12 cellular contexts compared by ENCODE assay signal in the genomic region with DNA sequence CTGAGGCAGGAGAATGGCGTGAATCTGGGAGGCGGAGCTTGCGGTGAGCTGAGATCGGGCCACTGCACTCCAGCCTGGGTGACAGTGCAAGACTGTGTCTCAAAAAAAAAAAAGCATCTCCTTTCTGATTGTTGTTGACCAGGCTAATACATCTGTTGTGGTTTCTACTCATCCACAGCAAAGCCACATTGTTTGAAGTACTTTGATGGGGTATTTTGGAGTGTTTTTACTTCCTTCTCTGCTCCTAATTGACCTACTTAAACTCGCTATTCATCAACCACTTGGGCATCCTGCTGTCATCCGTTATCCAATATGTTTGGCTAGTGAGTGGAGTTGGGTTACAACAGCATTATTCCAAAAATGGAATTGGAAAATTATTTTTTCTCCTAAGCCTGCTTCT. TPM values are rescaled to one million over a fixed set of nuclear protein-coding genes. Genes with fewer than 3 reads are reported as not detected.
DNase-seq lines count a peak whose midpoint lies in the region; ATAC-seq and TF ChIP-seq lines count a peak whose summit lies in the region.
"Had no signal": no experiment of that assay in that cellular context is flagged by ENCODE, and none has a peak within 500 bp of the region (broad histone marks: within the 10 kb centered on the region; RNA-seq: fewer than 3 reads in every experiment).

No MANE protein-coding gene starts in this region.

- in situ Hi-C loops in KBM-7 (cut with MboI; ENCODE audit: low pct_unique_long_range_greater_than_20kb, low sequenced_read_pairs) = no loop called here

- H3K27me3 ChIP-seq in CD4-positive, alpha-beta T cell (ENCODE audit: control insufficient read depth, insufficient read depth, low read length) = no peaks in the 10 kb centered on the region
- H3K27me3 ChIP-seq in gastroesophageal sphincter = no peaks in the 10 kb centered on the region
- H3K27me3 ChIP-seq: breast epithelium, left lung had no signal

- TF ChIP-seq POLR2A in gastroesophageal sphincter (IDR thresholded peaks at IDR 0.05) = no peak

- H3K4me1 ChIP-seq in gastroesophageal sphincter = peaks cover 0 to 12% (median under 1%) of the 10 kb centered on the region in 3 donors
- H3K4me1 ChIP-seq: breast epithelium had no signal

- no peak overlapping the region for H3K4me3 Mint-ChIP-seq in CD4-positive, alpha-beta T cell
- peak overlapping the region in 1 of 2 donors; percentile 15 for H3K4me3 Mint-ChIP-seq in effector memory CD8-positive, alpha-beta T cell

- intact Hi-C loops in CD4-positive, alpha-beta T cell (cut with DNase I, micrococcal nuclease) = no loop called here

- no peak overlapping the region for H3K27ac ChIP-seq in CD4-positive, alpha-beta T cell (ENCODE audit: low read depth, low read length)
- H3K27ac ChIP-seq in gastroesophageal sphincter = no peak overlapping the region
- H3K27ac ChIP-seq: breast epithelium, left lung, SK-N-MC had no signal

- no peak for DNase-seq in CD4-positive, alpha-beta T cell
- peak; percentile 79 for DNase-seq in KBM-7
- peak; percentile 78 for DNase-seq in NCI-H510A (lab: John Stamatoyannopoulos, UW)
- DNase-seq in effector memory CD8-positive, alpha-beta T cell = no peak
- DNase-seq in activated gamma-delta T cell (lab: John Stamatoyannopoulos, UW) = no peak
- no peak for DNase-seq in GDM1 (lab: John Stamatoyannopoulos, UW)
- no peak for DNase-seq in activated T-cell treated with anti-CD3 and anti-CD28 coated beads for 4 hours
- DNase-seq: left lung, NCI-H1694 treated with DMSO at 0.1 percent for 48 hours had no signal

- no peaks in the 10 kb centered on the region for H3K36me3 ChIP-seq in gastroesophageal sphincter
- H3K36me3 ChIP-seq: breast epithelium, left lung had no signal

- H3K4me3 ChIP-seq in gastroesophageal sphincter = no peak overlapping the region
- H3K4me3 ChIP-seq: breast epithelium, left lung, SK-N-MC had no signal

- no peak for ATAC-seq in CD4-positive, alpha-beta T cell (ENCODE audit: poor library complexity)
- peak; percentile 8 for ATAC-seq in effector memory CD8-positive, alpha-beta T cell (replicated peaks)
- no peak for ATAC-seq in gastroesophageal sphincter
- ATAC-seq: left lung had no signal

- TF ChIP-seq EP300 in gastroesophageal sphincter (IDR thresholded peaks at IDR 0.05) = no peak

- H3K36me3 Mint-ChIP-seq in CD4-positive, alpha-beta T cell (ENCODE audit: low read depth) = peaks cover 9% of the 10 kb centered on the region
- H3K36me3 Mint-ChIP-seq in effector memory CD8-positive, alpha-beta T cell (ENCODE audit: insufficient read depth) = peaks cover 13% of the 10 kb centered on the region

- peak overlapping the region; percentile 9 for H3K27ac Mint-ChIP-seq in CD4-positive, alpha-beta T cell
- H3K27ac Mint-ChIP-seq in effector memory CD8-positive, alpha-beta T cell = peak overlapping the region in 1 of 2 donors; percentile 13

- peaks cover 35% of the 10 kb centered on the region for H3K4me1 Mint-ChIP-seq in CD4-positive, alpha-beta T cell (ENCODE audit: low read depth)
- H3K4me1 Mint-ChIP-seq in effector memory CD8-positive, alpha-beta T cell (ENCODE audit: low read depth in 2 of 2) = peaks cover 24 to 26% of the 10 kb centered on the region in 2 donors

- CTCF ChIA-PET in CD4-positive, alpha-beta T cell (lab: Charles Lee) = no interaction called here

- no peaks in the 10 kb centered on the region for H3K9me3 ChIP-seq in CD4-positive, alpha-beta T cell (ENCODE audit: control insufficient read depth, low read length)
- no peaks in the 10 kb centered on the region for H3K9me3 ChIP-seq in gastroesophageal sphincter
- H3K9me3 ChIP-seq: breast epithelium, left lung had no signal

- H3K27me3 Mint-ChIP-seq in CD4-positive, alpha-beta T cell = no peaks in the 10 kb centered on the region
- no peaks in the 10 kb centered on the region for H3K27me3 Mint-ChIP-seq in effector memory CD8-positive, alpha-beta T cell

- POLR2A ChIA-PET in CD4-positive, alpha-beta T cell (lab: Charles Lee) = interaction anchor here (1.4 to 6.3 kb wide), 3 partner anchors 11 to 13 kb away, joined by 3 to 68 read pairs (median 4); no protein-coding TSS in a partner anchor

- 67 to 77% methylated on average over 5 to 6 of the region's 6 CpGs for WGBS in gastroesophageal sphincter (ENCODE audit: low coverage in 1 of 2), 2 donors

- no peaks in the 10 kb centered on the region for H3K9me3 Mint-ChIP-seq in CD4-positive, alpha-beta T cell
- H3K9me3 Mint-ChIP-seq in effector memory CD8-positive, alpha-beta T cell = no peaks in the 10 kb centered on the region

- no peak for TF ChIP-seq CTCF in CD4-positive, alpha-beta T cell (IDR thresholded peaks at IDR 0.05)
- TF ChIP-seq CTCF in gastroesophageal sphincter (IDR thresholded peaks at IDR 0.05) = no peak

RNA-seq across cellular contexts. Expression of a gene that starts 3.5 kb away (rescaled TPM):
- 10 to 100 TPM; 52.5 to 52.8 TPM for total RNA-seq in CD4-positive, alpha-beta T cell
- total RNA-seq in gastroesophageal sphincter = 10 to 100 TPM; 40.4 to 71.4 (median 56.0) TPM

RNA-seq across cellular contexts. Expression of a gene that starts 16.6 kb away (rescaled TPM):
- total RNA-seq in CD4-positive, alpha-beta T cell = not detected
- total RNA-seq in gastroesophageal sphincter = 1 to 10 TPM in 1 of 4 donors, not detected in 3; 4.8 TPM
- total RNA-seq: breast epithelium had no signal

Comparison
In these comparisons a context has a peak if more than half of its experiments do, and no peak if none do; other contexts are left out.
1. DNase-seq: peak in KBM-7 (single experiment) and NCI-H510A (single experiment); none in CD4-positive, alpha-beta T cell (0 of 10), effector memory CD8-positive, alpha-beta T cell (0 of 3), activated gamma-delta T cell (single experiment), GDM1 (single experiment) and activated T-cell treated with anti-CD3 and anti-CD28 coated beads for 4 hours (single experiment).